19 cellular contexts compared by ENCODE assay signal in the genomic region with DNA sequence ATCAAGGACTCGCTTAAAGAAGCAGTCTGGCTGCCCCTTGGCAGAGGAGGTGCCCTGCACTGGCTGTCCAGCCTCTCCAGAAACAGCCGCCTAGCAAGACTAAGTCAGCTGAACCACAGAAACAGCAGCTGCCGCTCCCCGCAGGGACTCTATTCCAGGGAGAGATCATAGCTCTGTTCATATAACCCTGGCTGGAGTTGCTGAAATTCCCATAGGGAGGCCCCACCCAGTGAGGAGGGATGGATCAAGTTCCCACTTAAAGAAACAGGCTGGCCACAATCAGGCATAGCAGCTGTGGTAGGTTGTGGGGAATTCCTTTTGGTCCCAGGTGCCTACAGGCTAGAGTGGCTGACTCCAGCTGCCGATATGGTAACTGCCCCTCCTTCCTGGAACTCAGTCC.
DNase-seq lines count a peak whose midpoint lies in the region; ATAC-seq and TF ChIP-seq lines count a peak whose summit lies in the region.
"Had no signal": no experiment of that assay in that cellular context is flagged by ENCODE, and none has a peak within 500 bp of the region (broad histone marks: within the 10 kb centered on the region; RNA-seq: fewer than 3 reads in every experiment).

No MANE protein-coding gene starts in this region.

- intact Hi-C loops in PC-3 (cut with micrococcal nuclease): no loop called here

- no peaks in the 10 kb centered on the region for H3K79me2 ChIP-seq in neural progenitor cell (ENCODE audit: low read depth)
- H3K79me2 ChIP-seq in PC-3 (ENCODE audit: low read length): no peaks in the 10 kb centered on the region

- H3K27me3 Mint-ChIP-seq in neural progenitor cell (ENCODE audit: insufficient read depth, low read depth): peaks cover 3% of the 10 kb centered on the region
- H3K27me3 Mint-ChIP-seq: activated CD4-positive, alpha-beta T cell treated with anti-CD3 and anti-CD28 coated beads for 36 hours; stimulated activated naive CD8-positive, alpha-beta T cell treated with anti-CD3 and anti-CD28 coated beads, Interleukin-15, Interleukin-2, amounts not matched to agents 100 ng/mL and 50 ng/mL, for 24 hours had no signal

- no peak for ATAC-seq in PC-3
- ATAC-seq: activated CD4-positive, alpha-beta T cell treated with anti-CD3 and anti-CD28 coated beads for 36 hours; left lung had no signal

- BruUV-seq in PC-3 (replicated peaks; lab: Mats Ljungman, UMichigan): no TSS peak

- H3K9me3 ChIP-seq in neural progenitor cell (ENCODE audit: low read depth) (no peaks in the 10 kb centered on the region), right atrium auricular region (no peaks in the 10 kb centered on the region), PC-3 (ENCODE audit: low read length) (no peaks in the 10 kb centered on the region)
- H3K9me3 ChIP-seq: BE2C had no signal

- H3F3A ChIP-seq in neural progenitor cell (ENCODE audit: low read depth) (no peaks in the 10 kb centered on the region), PC-3 (ENCODE audit: low read length, unreplicated experiment) (no peaks in the 10 kb centered on the region)

- CTCF ChIA-PET in PC-3 (lab: Charles Lee): no interaction called here

- H3K4me3 ChIP-seq in neural progenitor cell: no peak overlapping the region
- no peak overlapping the region for H3K4me3 ChIP-seq in right atrium auricular region
- H3K4me3 ChIP-seq in PC-3 (ENCODE audit: low read length): no peak overlapping the region
- H3K4me3 ChIP-seq: left lung had no signal

- H3K27me3 ChIP-seq in neural progenitor cell: no peaks in the 10 kb centered on the region
- H3K27me3 ChIP-seq in right atrium auricular region: no peaks in the 10 kb centered on the region
- no peaks in the 10 kb centered on the region for H3K27me3 ChIP-seq in PC-3 (ENCODE audit: low read length)
- H3K27me3 ChIP-seq: BE2C, left lung had no signal

- no peak for TF ChIP-seq CTCF in neural progenitor cell (IDR thresholded peaks at IDR 0.05)
- TF ChIP-seq CTCF in right atrium auricular region (IDR thresholded peaks at IDR 0.05): no peak
- TF ChIP-seq CTCF in PC-3 (conservative IDR thresholded peaks at IDR 0.05; ENCODE audit: low read depth, low read length): no peak

- H3K4me2 ChIP-seq in neural progenitor cell (no peak overlapping the region), PC-3 (ENCODE audit: low read length) (no peak overlapping the region)

- POLR2A ChIA-PET in PC-3 (lab: Charles Lee; ENCODE audit: unreplicated experiment): no interaction called here

- no peaks in the 10 kb centered on the region for H3K9me2 ChIP-seq in PC-3 (replicated peaks; ENCODE audit: low read length)

- H3K36me3 Mint-ChIP-seq in neural progenitor cell: no peaks in the 10 kb centered on the region
- H3K36me3 Mint-ChIP-seq: brain had no signal

- no peak overlapping the region for H3K4me3 Mint-ChIP-seq in neural progenitor cell
- H3K4me3 Mint-ChIP-seq: activated CD4-positive, alpha-beta T cell treated with anti-CD3 and anti-CD28 coated beads for 36 hours; activated naive CD4-positive, alpha-beta T cell treated with anti-CD3 and anti-CD28 coated beads for 36 hours; brain; stimulated activated naive CD8-positive, alpha-beta T cell treated with anti-CD3 and anti-CD28 coated beads, Interleukin-15, Interleukin-2, amounts not matched to agents 100 ng/mL and 50 ng/mL, for 24 hours had no signal

- DNase-seq in H4 (ENCODE audit: low spot score) (peak; percentile 30), NCI-H2171 (lab: John Stamatoyannopoulos, UW) (peak; percentile 96), brain pericyte (ENCODE audit: low read depth, low spot score) (peak; percentile 7), neural progenitor cell (ENCODE audit: low spot score) (peak; percentile 5), right atrium auricular region (ENCODE audit: low spot score) (no peak), SKM-1 (lab: John Stamatoyannopoulos, UW; ENCODE audit: unreplicated experiment) (no peak), PC-3 (no peak), kidney tubule cell (ENCODE audit: low spot score) (no peak)
- DNase-seq: activated CD4-positive, alpha-beta T cell treated with anti-CD3 and anti-CD28 coated beads for 36 hours; activated naive CD4-positive, alpha-beta T cell treated with anti-CD3 and anti-CD28 coated beads for 36 hours; DMS153; Kasumi-1; NCI-H2029 treated with DMSO at 0.1 percent for 48 hours; Right ventricle myocardium superior; stimulated activated CD4-positive, alpha-beta T cell treated with anti-CD3 and anti-CD28 coated beads, Interleukin-12 subunit alpha, Interleukin-12 subunit beta, amount 100 ng/mL, for 4 hours had no signal

- no peak overlapping the region for H3K27ac ChIP-seq in neural progenitor cell
- no peak overlapping the region for H3K27ac ChIP-seq in right atrium auricular region
- no peak overlapping the region for H3K27ac ChIP-seq in PC-3 (ENCODE audit: low read length)
- H3K27ac ChIP-seq: left lung had no signal

- H4K20me1 ChIP-seq in neural progenitor cell (ENCODE audit: low read depth) (no peaks in the 10 kb centered on the region), PC-3 (ENCODE audit: low read length) (no peaks in the 10 kb centered on the region)

- H2AFZ ChIP-seq in neural progenitor cell (replicated peaks): peak overlapping the region; percentile 50
- H2AFZ ChIP-seq in PC-3 (ENCODE audit: low read length): no peak overlapping the region

- H3K27ac Mint-ChIP-seq in neural progenitor cell: no peak overlapping the region
- H3K27ac Mint-ChIP-seq: activated CD4-positive, alpha-beta T cell treated with anti-CD3 and anti-CD28 coated beads for 36 hours; activated naive CD4-positive, alpha-beta T cell treated with anti-CD3 and anti-CD28 coated beads for 36 hours; stimulated activated naive CD8-positive, alpha-beta T cell treated with anti-CD3 and anti-CD28 coated beads, Interleukin-15, Interleukin-2, amounts not matched to agents 100 ng/mL and 50 ng/mL, for 24 hours had no signal

- no peaks in the 10 kb centered on the region for H3K36me3 ChIP-seq in neural progenitor cell
- H3K36me3 ChIP-seq in right atrium auricular region: no peaks in the 10 kb centered on the region
- H3K36me3 ChIP-seq in PC-3 (ENCODE audit: low read depth, low read length): no peaks in the 10 kb centered on the region
- H3K36me3 ChIP-seq: BE2C, left lung had no signal

- no peak overlapping the region for H3K9ac ChIP-seq in neural progenitor cell
- H3K9ac ChIP-seq in PC-3 (ENCODE audit: low read length): no peak overlapping the region

- no peaks in the 10 kb centered on the region for H3K9me3 Mint-ChIP-seq in neural progenitor cell

- no peaks in the 10 kb centered on the region for H3K4me1 ChIP-seq in neural progenitor cell
- no peaks in the 10 kb centered on the region for H3K4me1 ChIP-seq in right atrium auricular region
- no peaks in the 10 kb centered on the region for H3K4me1 ChIP-seq in PC-3 (ENCODE audit: insufficient read depth, low read length)
- H3K4me1 ChIP-seq: BE2C, left lung had no signal

- H3K4me1 Mint-ChIP-seq in neural progenitor cell: no peaks in the 10 kb centered on the region
- H3K4me1 Mint-ChIP-seq: activated CD4-positive, alpha-beta T cell treated with anti-CD3 and anti-CD28 coated beads for 36 hours; brain had no signal

Comparison
In these comparisons a context has a peak if more than half of its experiments do, and no peak if none do; other contexts are left out.
1. DNase-seq: peak in H4 (single experiment), NCI-H2171 (single experiment), brain pericyte (single experiment) and neural progenitor cell (single experiment); none in right atrium auricular region (single experiment), SKM-1 (single experiment), PC-3 (single experiment) and kidney tubule cell (single experiment).